In the genomic region with DNA sequence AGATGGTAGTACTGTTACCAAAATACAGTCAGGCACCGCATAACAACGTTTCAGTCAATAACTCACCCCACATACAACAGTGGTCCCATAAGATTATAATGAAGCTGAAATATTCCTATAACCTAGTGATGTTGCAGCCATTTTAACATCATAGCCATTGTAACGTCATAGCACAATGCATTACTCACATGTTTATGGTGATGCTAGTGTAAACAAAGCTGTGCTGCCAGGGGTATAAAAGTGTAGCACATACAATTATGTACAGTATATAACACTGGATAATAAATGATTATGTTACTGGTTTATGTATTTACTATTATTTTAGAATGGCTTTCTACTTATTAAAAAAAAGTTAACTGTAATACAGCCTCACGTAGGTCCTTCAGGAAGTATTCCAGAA, we compare ENCODE assay signal across 26 cellular contexts. TPM values are rescaled to one million over a fixed set of nuclear protein-coding genes. Genes with fewer than 3 reads are reported as not detected.
"Had no signal": no experiment of that assay in that cellular context is flagged by ENCODE, and none has a peak within 500 bp of the region (broad histone marks: within the 10 kb centered on the region; RNA-seq: fewer than 3 reads in every experiment).

No MANE protein-coding gene starts in this region.

- H3K27ac ChIP-seq: coronary artery, esophagus muscularis mucosa, heart right ventricle, left ventricle myocardium inferior, lower lobe of right lung, neural progenitor cell, parathyroid adenoma, right lobe of liver, suprapubic skin, transverse colon, upper lobe of right lung, vagina had no signal

- H3K27me3 ChIP-seq: esophagus muscularis mucosa, heart right ventricle, neural progenitor cell, right lobe of liver, suprapubic skin, transverse colon, upper lobe of right lung, vagina had no signal

- H3K4me2 ChIP-seq: neural progenitor cell had no signal

- H3K36me3 ChIP-seq: esophagus muscularis mucosa, heart right ventricle, left ventricle myocardium inferior, lower lobe of right lung, neural progenitor cell, right lobe of liver, suprapubic skin, transverse colon, upper lobe of right lung, vagina had no signal

- H3K4me1 ChIP-seq: esophagus muscularis mucosa, heart right ventricle, left ventricle myocardium inferior, lower lobe of right lung, neural progenitor cell, parathyroid adenoma, right lobe of liver, suprapubic skin, transverse colon, upper lobe of right lung, vagina had no signal

- H3K27me3 Mint-ChIP-seq: progenitor cell of endocrine pancreas; stimulated activated naive CD8-positive, alpha-beta T cell treated with anti-CD3 and anti-CD28 coated beads, Interleukin-15, amount 100 ng/mL, for 72 hours had no signal

- H3K9me3 ChIP-seq: esophagus muscularis mucosa, lower lobe of right lung, right lobe of liver, suprapubic skin, transverse colon, upper lobe of right lung, vagina had no signal

- H3K4me3 ChIP-seq: coronary artery, esophagus muscularis mucosa, heart right ventricle, left ventricle myocardium inferior, lower lobe of right lung, neural progenitor cell, right lobe of liver, suprapubic skin, transverse colon, upper lobe of right lung, vagina had no signal

- DNase-seq: dermis blood vessel endothelial cell; effector memory CD4-positive, alpha-beta T cell; foreskin melanocyte; glutamatergic neuron; heart right ventricle; hippocampal formation; left cardiac atrium; left ventricle myocardium inferior; lower lobe of right lung; naive thymus-derived CD4-positive, alpha-beta T cell; right lobe of liver; small intestine; stimulated activated CD4-positive, alpha-beta T cell treated with anti-CD3 and anti-CD28 coated beads, Interleukin-15, amount 100 ng/mL, for 24 hours; stimulated activated CD4-positive, alpha-beta T cell treated with anti-CD3 and anti-CD28 coated beads, Interleukin-2, amount 100 ng/mL, for 48 hours; stimulated activated naive CD4-positive, alpha-beta T cell; stimulated activated naive CD8-positive, alpha-beta T cell treated with anti-CD3 and anti-CD28 coated beads, Interleukin-15, amount 100 ng/mL, for 72 hours; transverse colon; upper lobe of right lung had no signal

- H3K4me3 Mint-ChIP-seq: naive thymus-derived CD4-positive, alpha-beta T cell; nephron; neural progenitor cell; stimulated activated naive CD8-positive, alpha-beta T cell treated with anti-CD3 and anti-CD28 coated beads, Interleukin-15, amount 100 ng/mL, for 72 hours had no signal

- H3K4me1 Mint-ChIP-seq: naive thymus-derived CD4-positive, alpha-beta T cell; nephron; neural progenitor cell; stimulated activated naive CD8-positive, alpha-beta T cell treated with anti-CD3 and anti-CD28 coated beads, Interleukin-15, amount 100 ng/mL, for 72 hours had no signal

- H2AFZ ChIP-seq: neural progenitor cell, parathyroid adenoma had no signal

- ATAC-seq: heart right ventricle; left cardiac atrium; lower lobe of right lung; naive thymus-derived CD4-positive, alpha-beta T cell; right lobe of liver; stimulated activated naive CD8-positive, alpha-beta T cell treated with anti-CD3 and anti-CD28 coated beads, Interleukin-15, amount 100 ng/mL, for 72 hours; upper lobe of right lung had no signal

- H3K9ac ChIP-seq: neural progenitor cell, parathyroid adenoma had no signal

- H3K27ac Mint-ChIP-seq: naive thymus-derived CD4-positive, alpha-beta T cell; nephron; neural progenitor cell; progenitor cell of endocrine pancreas; stimulated activated naive CD8-positive, alpha-beta T cell treated with anti-CD3 and anti-CD28 coated beads, Interleukin-15, amount 100 ng/mL, for 72 hours had no signal

RNA-seq across cellular contexts. Expression of gene GPR137C, which starts 37.0 kb away (rescaled TPM):
- polyA plus RNA-seq: naive thymus-derived CD4-positive, alpha-beta T cell had no signal
